21 cellular contexts compared by ENCODE assay signal in the genomic region with DNA sequence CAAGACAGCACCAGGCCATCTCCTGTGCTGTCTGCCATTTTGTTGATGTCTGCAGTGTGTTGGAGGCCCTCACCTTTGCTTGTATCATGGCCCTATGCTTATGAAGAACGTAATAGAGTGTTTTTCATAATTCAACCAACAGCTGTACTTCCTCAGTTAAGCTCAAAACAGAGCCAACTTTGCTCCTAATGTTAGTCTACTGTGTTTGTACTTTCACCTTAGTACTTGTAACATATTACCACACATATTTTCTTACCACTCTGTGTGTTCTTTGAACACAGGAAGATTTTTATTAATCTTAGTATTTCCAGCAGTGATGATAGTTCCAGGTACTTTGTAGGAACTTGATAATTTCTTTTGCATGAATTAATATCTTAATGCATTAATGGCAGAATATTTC. TPM values are rescaled to one million over a fixed set of nuclear protein-coding genes. Genes with fewer than 3 reads are reported as not detected.
DNase-seq lines count a peak whose midpoint lies in the region; ATAC-seq, FAIRE-seq and TF ChIP-seq lines count a peak whose summit lies in the region.
"Had no signal": no experiment of that assay in that cellular context is flagged by ENCODE, and none has a peak within 500 bp of the region (broad histone marks: within the 10 kb centered on the region; RNA-seq: fewer than 3 reads in every experiment).

No MANE protein-coding gene starts in this region.

- no peak for FAIRE-seq in HepG2 (lab: Jason Lieb, UNC)
- FAIRE-seq: A204.1, GM12891 had no signal

- POLR2A ChIA-PET in HepG2 (lab: Yijun Ruan, JAX) = no interaction called here

- H3K27ac ChIP-seq in liver (ENCODE audit: low read depth in 1 of 2, low read length in 2 of 2) (peak overlapping the region; percentile 22 to 70), HepG2 (ENCODE audit: extremely low read length, insufficient read depth, low read length) (no peak overlapping the region), right lobe of liver (no peak overlapping the region), GM23248 (no peak overlapping the region)
- H3K27ac ChIP-seq: 22Rv1 had no signal

- no TSS peak for BruUV-seq in HepG2 (replicated peaks; lab: Mats Ljungman, UMichigan)

- ATAC-seq in HepG2 (no peak), right lobe of liver (peak; percentile 56 to 85 (median 78)), HG03442 (IDR thresholded peaks at IDR 0.05; ENCODE audit: unreplicated experiment) (no peak)
- ATAC-seq: GM23338, HCT116 had no signal

- in situ Hi-C loops in HepG2 (cut with HindIII; ENCODE audit: extremely low pct_ligation_motif_present, low pct_unique_long_range_greater_than_20kb) = no loop called here
- in situ Hi-C loops in GM23248 (cut with MboI) = no loop called here

- H3K36me3 ChIP-seq in liver (ENCODE audit: control insufficient read depth in 4 of 4, insufficient read depth in 3 of 4, low read depth in 1 of 4, low read length in 3 of 4) (peaks cover 7 to 41% (median 32%) of the 10 kb centered on the region in 4 donors), HepG2 (replicated peaks in 1 of 2; ENCODE audit: control insufficient read depth in 1 of 2, insufficient read depth in 2 of 2, low read length in 2 of 2) (peaks cover 3 to 59% of the 10 kb centered on the region in 2 experiments; a peak in 4 of 5 replicates), Loucy (ENCODE audit: insufficient read depth, low read length) (peaks cover 57% of the 10 kb centered on the region), right lobe of liver (peaks cover 0 to 39% (median 19%) of the 10 kb centered on the region in 4 donors), GM23248 (ENCODE audit: low read depth) (peaks cover 24% of the 10 kb centered on the region)

- TF ChIP-seq RAD21 in liver (IDR thresholded peaks at IDR 0.05) (no peak), HepG2 (CRISPR knock-in tag; IDR thresholded peaks at IDR 0.05) (no peak)

- CTCF ChIA-PET in HepG2 (lab: Yijun Ruan, JAX; ENCODE audit: low intra/inter-chr PET ratio, low total read pairs) = no interaction called here

- DNase-seq in HepG2 (ENCODE audit: low spot score) (no peak), right lobe of liver (no peak), OCI-M2 (lab: John Stamatoyannopoulos, UW; ENCODE audit: unreplicated experiment) (no peak), GM23248 (no peak)
- DNase-seq: ACHN; C1 segment of cervical spinal cord; Calu3; CD4-positive, alpha-beta memory T cell; COR-L47; DMS53; DMS79 treated with DMSO at 0.1 percent for 48 hours; GF-D8; H9 had no signal

- no peak overlapping the region for H3K9ac ChIP-seq in liver (ENCODE audit: low read depth in 1 of 2, low read length in 2 of 2)
- H3K9ac ChIP-seq in HepG2 (ENCODE audit: insufficient read depth, low read depth, low read length) = no peak overlapping the region
- no peak overlapping the region for H3K9ac ChIP-seq in Loucy (ENCODE audit: low read depth, low read length, poor library complexity, severe bottlenecking)
- no peak overlapping the region for H3K9ac ChIP-seq in GM23248

- H3F3A ChIP-seq in Loucy (ENCODE audit: low read depth) = no peaks in the 10 kb centered on the region
- peaks cover 1% of the 10 kb centered on the region; the same call in 1 of the 2 replicates for H3F3A ChIP-seq in GM23248 (ENCODE audit: insufficient read depth)

- 41% methylated on average over 1 of the region's 1 CpG for WGBS in liver
- 100% methylated on average over 1 of the region's 1 CpG for WGBS in HepG2 (ENCODE audit: low lambda C conversion rate)
- 44% methylated on average over 1 of the region's 1 CpG for WGBS in right lobe of liver (ENCODE audit: insufficient coverage, low coverage, low lambda C conversion rate, missing lambda C conversion rate)
- WGBS in GM23248 (ENCODE audit: low coverage in 1 of 2, low lambda C conversion rate in 2 of 2, missing lambda C conversion rate in 2 of 2), 2 experiments = 89 to 100% methylated on average over 1 of the region's 1 CpG

- no peak overlapping the region for H2AFZ ChIP-seq in HepG2 (ENCODE audit: low read length)
- no peak overlapping the region for H2AFZ ChIP-seq in Loucy (ENCODE audit: low read length)
- no peak overlapping the region for H2AFZ ChIP-seq in GM23248
- H2AFZ ChIP-seq: GM23338 had no signal

- peaks cover 4 to 20% (median 10%) of the 10 kb centered on the region in 4 donors for H3K4me1 ChIP-seq in liver (ENCODE audit: control insufficient read depth in 4 of 4, insufficient read depth in 4 of 4, low read length in 3 of 4)
- peaks cover 21% of the 10 kb centered on the region for H3K4me1 ChIP-seq in HepG2 (ENCODE audit: insufficient read depth, low read length)
- H3K4me1 ChIP-seq in Loucy (ENCODE audit: insufficient read depth, low read length, poor library complexity, severe bottlenecking) = peaks cover 18% of the 10 kb centered on the region
- peaks cover 0 to 23% (median 8%) of the 10 kb centered on the region in 4 donors for H3K4me1 ChIP-seq in right lobe of liver
- 0 out of 2 replicates have a peak, but pooled peaks cover 7% of the 10 kb centered on the region for H3K4me1 ChIP-seq in GM23248 (ENCODE audit: insufficient read depth)

- H3K9me2 ChIP-seq in Loucy (replicated peaks; ENCODE audit: low read depth, low read length) (no peaks in the 10 kb centered on the region), GM23248 (ENCODE audit: insufficient read depth) (no peaks in the 10 kb centered on the region)

- intact Hi-C loops in HepG2 (cut with micrococcal nuclease; ENCODE audit: unreplicated experiment) (loop anchor here (10.0 kb wide), 2 partner anchors 78 to 162 kb away; partner anchors contain the start of genes ZNF248 and ZNF37A), right lobe of liver (cut with DNase I) (no loop called here)

- H3K9me3 ChIP-seq in liver (ENCODE audit: control insufficient read depth in 4 of 4, low read length in 3 of 4) = no peaks in the 10 kb centered on the region
- H3K9me3 ChIP-seq in HepG2 (ENCODE audit: low read length) = no peaks in the 10 kb centered on the region
- H3K9me3 ChIP-seq in Loucy (ENCODE audit: insufficient read depth, low read depth, low read length) = peaks cover 5% of the 10 kb centered on the region; the same call in 1 of the 2 replicates
- no peaks in the 10 kb centered on the region for H3K9me3 ChIP-seq in right lobe of liver
- no peaks in the 10 kb centered on the region for H3K9me3 ChIP-seq in GM23248 (ENCODE audit: low read depth)

- H3K79me2 ChIP-seq in HepG2 (ENCODE audit: insufficient read depth, low read length) = peaks cover 13% of the 10 kb centered on the region
- peaks cover 45% of the 10 kb centered on the region for H3K79me2 ChIP-seq in Loucy (ENCODE audit: insufficient read depth, low read length)
- H3K79me2 ChIP-seq in GM23248 (ENCODE audit: insufficient read depth) = peaks cover 15% of the 10 kb centered on the region

- TF ChIP-seq CTCF in liver (IDR thresholded peaks at IDR 0.05; ENCODE audit: low read depth, low read length, missing input control) (no peak), HepG2 (CRISPR knock-in tag; IDR thresholded peaks at IDR 0.05) (no peak), Loucy (conservative IDR thresholded peaks at IDR 0.05; ENCODE audit: low read length) (no peak), right lobe of liver (IDR thresholded peaks at IDR 0.05) (no peak)

- H3K27me3 ChIP-seq in liver (ENCODE audit: control insufficient read depth in 4 of 4, insufficient read depth in 4 of 4, low read length in 3 of 4) = no peaks in the 10 kb centered on the region
- H3K27me3 ChIP-seq in HepG2 (ENCODE audit: control insufficient read depth in 1 of 2, insufficient read depth in 2 of 2, low read length in 2 of 2) = no peaks in the 10 kb centered on the region
- no peaks in the 10 kb centered on the region for H3K27me3 ChIP-seq in Loucy (ENCODE audit: insufficient read depth, low read length, poor library complexity, severe bottlenecking)
- no peaks in the 10 kb centered on the region for H3K27me3 ChIP-seq in right lobe of liver
- H3K27me3 ChIP-seq in GM23248 (replicated peaks; ENCODE audit: insufficient read depth) = no peaks in the 10 kb centered on the region

- 0 out of 2 replicates have a peak, but pooled peaks cover 2% of the 10 kb centered on the region for H4K20me1 ChIP-seq in HepG2 (ENCODE audit: insufficient read depth, low read length)
- peaks cover 19% of the 10 kb centered on the region for H4K20me1 ChIP-seq in Loucy (ENCODE audit: insufficient read depth, low read length, poor library complexity, severe bottlenecking)
- H4K20me1 ChIP-seq in GM23248 (ENCODE audit: insufficient read depth) = no peaks in the 10 kb centered on the region

- no peak overlapping the region for H3K4me3 ChIP-seq in liver (ENCODE audit: low read depth in 1 of 3, low read length in 3 of 3)
- H3K4me3 ChIP-seq in HepG2 (replicated peaks in 1 of 3; ENCODE audit: insufficient read depth in 1 of 3, low read depth in 2 of 3, low read length in 3 of 3) = no peak overlapping the region
- H3K4me3 ChIP-seq in Loucy (ENCODE audit: low read length, poor library complexity, severe bottlenecking) = no peak overlapping the region
- H3K4me3 ChIP-seq in right lobe of liver = no peak overlapping the region
- no peak overlapping the region for H3K4me3 ChIP-seq in GM23248
- H3K4me3 ChIP-seq: GM23338 had no signal

- H3K4me2 ChIP-seq in HepG2 (ENCODE audit: low read depth, low read length) (no peak overlapping the region), Loucy (ENCODE audit: low read depth, low read length, poor library complexity, severe bottlenecking) (peak overlapping the region; percentile 49), GM23248 (ENCODE audit: unreplicated experiment) (no peak overlapping the region)
- H3K4me2 ChIP-seq: GM23338 had no signal

- TF ChIP-seq POLR2A in HepG2 (IDR thresholded peaks at IDR 0.05; ENCODE audit: insufficient read depth in 1 of 2, low read depth in 2 of 2, low read length in 2 of 2) (no peak), right lobe of liver (IDR thresholded peaks at IDR 0.05) (no peak)

- TF ChIP-seq EP300 in HepG2 (IDR thresholded peaks at IDR 0.05; ENCODE audit: low read depth in 2 of 2, low read length in 2 of 2) (no peak), HepG2 (CRISPR knock-in tag; IDR thresholded peaks at IDR 0.05; ENCODE audit: borderline replicate concordance) (no peak)

RNA-seq across cellular contexts. Expression of gene ZNF33A, which starts 5.9 kb away (rescaled TPM):
- total RNA-seq in liver (10 to 100 TPM; 16.2 to 25.7 TPM), HepG2 (2016; rRNA removed; fragmentation: Illumina TruSeq; extraction: Trizol) (22.5 and 35.5 TPM in 2 replicates), right lobe of liver (10 to 100 TPM; 12.3 to 24.2 (median 15.7) TPM)
- polyA plus RNA-seq in liver (10 to 100 TPM in 1 of 2 donors, 1 to 10 TPM in 1; 6.7 to 10.1 TPM), HepG2 (2011; rRNA removed) (11.1 and 13.1 TPM in 2 replicates), GM23248 (2016; fragmentation: Nextera tagmentation; extraction: Ambion mirVana) (7.2 and 7.6 TPM in 2 replicates)
- 2.3 and 3.1 TPM in 2 replicates for total RNA-seq in HepG2 (2016; cell fraction: cytosol; rRNA removed; fragmentation: Illumina TruSeq; extraction: Trizol; ENCODE audit: low read depth)
- 21.6 and 34.4 TPM in 2 replicates for total RNA-seq in HepG2 (2016; cell fraction: insoluble cytoplasmic fraction; rRNA removed; fragmentation: Illumina TruSeq; extraction: Trizol)
- 10.1 and 10.8 TPM in 2 replicates for total RNA-seq in HepG2 (2016; cell fraction: membrane; rRNA removed; fragmentation: Illumina TruSeq; extraction: Trizol)
- total RNA-seq in HepG2 (2016; cell fraction: nucleus; rRNA removed; fragmentation: Illumina TruSeq; extraction: Trizol) = 32.1 and 33.5 TPM in 2 replicates
- polyA plus RNA-seq in HepG2 (2011; cell fraction: cytosol; rRNA removed) = 5.0 and 7.0 TPM in 2 replicates
- 10.1 and 10.9 TPM in 2 replicates for polyA plus RNA-seq in HepG2 (2011; cell fraction: nucleus; rRNA removed)
- polyA plus RNA-seq in HepG2 (2012) = 11.7 and 12.5 TPM in 2 replicates
- 2.9 and 3.5 TPM in 2 replicates for polyA plus RNA-seq in HepG2 (2016; cell fraction: cytosol; fragmentation: Illumina TruSeq; extraction: Trizol; ENCODE audit: low read depth)
- 20.2 and 21.8 TPM in 2 replicates for polyA plus RNA-seq in HepG2 (2016; cell fraction: insoluble cytoplasmic fraction; fragmentation: Illumina TruSeq; extraction: Trizol; ENCODE audit: low read depth)
- polyA plus RNA-seq in HepG2 (2016; cell fraction: membrane; fragmentation: Illumina TruSeq; extraction: Trizol; ENCODE audit: low read depth) = 6.5 and 7.0 TPM in 2 replicates
- 29.0 and 36.8 TPM in 2 replicates for polyA plus RNA-seq in HepG2 (2016; cell fraction: nucleus; fragmentation: Illumina TruSeq; extraction: Trizol; ENCODE audit: insufficient read depth, low read depth)
- 15.2 and 20.1 TPM in 2 replicates for polyA minus RNA-seq in HepG2 (2011; rRNA and poly(A)+ RNA removed; ENCODE audit: low replicate concordance)
- polyA minus RNA-seq in HepG2 (2011; cell fraction: cytosol; rRNA and poly(A)+ RNA removed) = 9.8 and 10.1 TPM in 2 replicates
- polyA minus RNA-seq in HepG2 (2011; cell fraction: nucleus; rRNA and poly(A)+ RNA removed) = 47.1 and 49.6 TPM in 2 replicates
- total RNA-seq in GM23248 (2014; rRNA removed; shearing (Covaris generic)) = 6.6 and 29.2 TPM in 2 replicates

RNA-seq across cellular contexts. Expression of gene ZNF25, which starts 39.9 kb away (rescaled TPM):
- total RNA-seq in liver = 1 to 10 TPM; 2.3 to 2.8 TPM
- 1 to 10 TPM in 1 of 2 donors, under 1 TPM in 1; 0.93 to 1.1 TPM for polyA plus RNA-seq in liver
- total RNA-seq in HepG2 (2016; rRNA removed; fragmentation: Illumina TruSeq; extraction: Trizol) = 1.4 and 1.6 TPM in 2 replicates
- 0.40 and 0.71 TPM in 2 replicates for total RNA-seq in HepG2 (2016; cell fraction: cytosol; rRNA removed; fragmentation: Illumina TruSeq; extraction: Trizol; ENCODE audit: low read depth)
- 1.4 and 1.8 TPM in 2 replicates for total RNA-seq in HepG2 (2016; cell fraction: insoluble cytoplasmic fraction; rRNA removed; fragmentation: Illumina TruSeq; extraction: Trizol)
- total RNA-seq in HepG2 (2016; cell fraction: membrane; rRNA removed; fragmentation: Illumina TruSeq; extraction: Trizol) = 1.8 and 2.0 TPM in 2 replicates
- 1.7 and 2.0 TPM in 2 replicates for total RNA-seq in HepG2 (2016; cell fraction: nucleus; rRNA removed; fragmentation: Illumina TruSeq; extraction: Trizol)
- 1.5 and 1.6 TPM in 2 replicates for polyA plus RNA-seq in HepG2 (2011; rRNA removed)
- polyA plus RNA-seq in HepG2 (2011; cell fraction: cytosol; rRNA removed) = 0.40 and 0.81 TPM in 2 replicates
- polyA plus RNA-seq in HepG2 (2011; cell fraction: nucleus; rRNA removed) = 1.3 and 1.7 TPM in 2 replicates
- polyA plus RNA-seq in HepG2 (2012) = 1.1 and 1.3 TPM in 2 replicates
- 0.25 and 0.28 TPM in 2 replicates for polyA plus RNA-seq in HepG2 (2016; cell fraction: cytosol; fragmentation: Illumina TruSeq; extraction: Trizol; ENCODE audit: low read depth)
- polyA plus RNA-seq in HepG2 (2016; cell fraction: insoluble cytoplasmic fraction; fragmentation: Illumina TruSeq; extraction: Trizol; ENCODE audit: low read depth) = 1.5 TPM in 2 replicates
- 0.87 and 0.98 TPM in 2 replicates for polyA plus RNA-seq in HepG2 (2016; cell fraction: membrane; fragmentation: Illumina TruSeq; extraction: Trizol; ENCODE audit: low read depth)
- 3.4 and 4.1 TPM in 2 replicates for polyA plus RNA-seq in HepG2 (2016; cell fraction: nucleus; fragmentation: Illumina TruSeq; extraction: Trizol; ENCODE audit: insufficient read depth, low read depth)
- polyA minus RNA-seq in HepG2 (2011; rRNA and poly(A)+ RNA removed; ENCODE audit: low replicate concordance) = 0.12 and 0.24 TPM in 2 replicates
- 0.89 and 1.1 TPM in 2 replicates for polyA minus RNA-seq in HepG2 (2011; cell fraction: cytosol; rRNA and poly(A)+ RNA removed)
- polyA minus RNA-seq in HepG2 (2011; cell fraction: nucleus; rRNA and poly(A)+ RNA removed) = 1.3 and 1.7 TPM in 2 replicates
- 1 to 10 TPM; 1.1 to 3.1 (median 2.6) TPM for total RNA-seq in right lobe of liver
- total RNA-seq in GM23248 (2014; rRNA removed; shearing (Covaris generic)) = 11.8 and 13.8 TPM in 2 replicates
- 11.2 and 11.8 TPM in 2 replicates for polyA plus RNA-seq in GM23248 (2016; fragmentation: Nextera tagmentation; extraction: Ambion mirVana)

Comparison
In these comparisons a context has a peak if more than half of its experiments do, and no peak if none do; other contexts are left out.
1. H3K27ac ChIP-seq: peak in liver (2 of 2); none in HepG2 (single experiment), right lobe of liver (0 of 3) and GM23248 (single experiment).
2. ATAC-seq: peak in right lobe of liver (4 of 4); none in HepG2 (single experiment) and HG03442 (single experiment).